In genomic region chr2:12504443-12504842, GRCh38 we compare ENCODE assay signal across 9 cellular contexts.
A peak's percentile ranks its signal among the peaks of the same experiment; 100 is the strongest.
DNase-seq lines count a peak whose midpoint lies in the region; ATAC-seq and TF ChIP-seq lines count a peak whose summit lies in the region.
"Had no signal": no experiment of that assay in that cellular context is flagged by ENCODE, and none has a peak within 500 bp of the region (broad histone marks: within the 10 kb centered on the region; RNA-seq: fewer than 3 reads in every experiment).

No MANE protein-coding gene starts in this region.

- ATAC-seq in GM21447 (IDR thresholded peaks at IDR 0.05; ENCODE audit: unreplicated experiment) (peak; percentile 41), IMR-90 (ENCODE audit: low read depth) (peak; percentile 11; the same call in 1 of the 2 replicates), GM18511 (IDR thresholded peaks at IDR 0.05; ENCODE audit: unreplicated experiment) (no peak), HG03159 (IDR thresholded peaks at IDR 0.05; ENCODE audit: unreplicated experiment) (no peak)

- peak overlapping the region; percentile 41; the same call in 1 of the 2 replicates for H2AK5ac ChIP-seq in IMR-90 (ENCODE audit: low read depth, low read length)

- peak overlapping the region; percentile 65; the same call in 1 of the 2 replicates for H3K18ac ChIP-seq in IMR-90 (ENCODE audit: low read depth, low read length)

- no peak overlapping the region for H2AK9ac ChIP-seq in IMR-90 (replicated peaks; ENCODE audit: low read depth, low read length, poor library complexity)

- H3K9me1 ChIP-seq in IMR-90 (ENCODE audit: insufficient read depth, low read length) = no peaks in the 10 kb centered on the region

- in situ Hi-C loops in IMR-90 (cut with MboI; ENCODE audit: low sequenced_read_pairs) = no loop called here

- peak overlapping the region in 1 of 2 experiments; percentile 37; a peak in 1 of 4 replicates for H4K8ac ChIP-seq in IMR-90 (ENCODE audit: low read depth in 2 of 2, low read length in 2 of 2)

- H3K23ac ChIP-seq in IMR-90 (ENCODE audit: low read depth, low read length) = 0 out of 2 replicates have a peak overlapping the region, but pooled peaks have one; percentile 19

- dilution Hi-C loops in IMR-90 (cut with HindIII; ENCODE audit: low sequenced_read_pairs, unreplicated experiment) = no loop called here

- no TSS peak for BruUV-seq in IMR-90 (replicated peaks; lab: Mats Ljungman, UMichigan)

- H3K27me3 Mint-ChIP-seq in type B pancreatic cell = no peaks in the 10 kb centered on the region

- H3K4ac ChIP-seq in IMR-90 (ENCODE audit: low read depth, low read length) = peak overlapping the region; percentile 66

- H2BK120ac ChIP-seq in IMR-90 (ENCODE audit: low read depth, low read length) = peak overlapping the region; percentile 62

- TF ChIP-seq RAD21 in IMR-90 (IDR thresholded peaks at IDR 0.05; ENCODE audit: low read length) = no peak

- H3K27ac ChIP-seq in IMR-90 (ENCODE audit: insufficient read depth, low read length) = no peak overlapping the region

- peak overlapping the region; percentile 27 for H2BK5ac ChIP-seq in IMR-90 (ENCODE audit: low read depth, low read length, poor library complexity, severe bottlenecking)

- no peak overlapping the region for H3K27ac Mint-ChIP-seq in type B pancreatic cell

- H2BK15ac ChIP-seq in IMR-90 (ENCODE audit: low read depth, low read length) = 0 out of 3 replicates have a peak overlapping the region, but pooled peaks have one; percentile 39

- H3K14ac ChIP-seq in IMR-90 (replicated peaks; ENCODE audit: low read depth, low read length) = peak overlapping the region; percentile 23; the same call in 1 of the 2 replicates

- H3K56ac ChIP-seq in IMR-90 (ENCODE audit: extremely low read depth, insufficient read depth, low read length) = no peak overlapping the region

- peaks cover under 1% of the 10 kb centered on the region for H3K36me3 Mint-ChIP-seq in type B pancreatic cell

- H3K79me1 ChIP-seq in IMR-90 (ENCODE audit: low read depth in 1 of 2, low read length in 2 of 2) = no peaks in the 10 kb centered on the region

- no peak overlapping the region for H3K4me3 Mint-ChIP-seq in type B pancreatic cell

- no peak overlapping the region for H3K4me3 ChIP-seq in IMR-90 (ENCODE audit: insufficient read depth, low read depth, low read length)
- H3K4me3 ChIP-seq in fibroblast of mammary gland (ENCODE audit: control insufficient read depth, low read depth, low read length) = no peak overlapping the region

- H3K36me3 ChIP-seq in IMR-90 (ENCODE audit: control insufficient read depth, insufficient read depth, low read length) = no peaks in the 10 kb centered on the region

- H4K20me1 ChIP-seq in IMR-90 (ENCODE audit: insufficient read depth, low read length) = no peaks in the 10 kb centered on the region

- no peaks in the 10 kb centered on the region for H3K4me1 Mint-ChIP-seq in type B pancreatic cell (ENCODE audit: unreplicated experiment)

- no peak overlapping the region for H2AFZ ChIP-seq in IMR-90 (replicated peaks; ENCODE audit: low read length, poor library complexity)

- no peaks in the 10 kb centered on the region for H3K27me3 ChIP-seq in IMR-90 (ENCODE audit: control insufficient read depth, insufficient read depth, low read length)

- no peak for TF ChIP-seq POLR2A in IMR-90 (IDR thresholded peaks at IDR 0.05; ENCODE audit: low read depth, low read length)

- intact Hi-C loops in IMR-90 (cut with micrococcal nuclease) = no loop called here

- no peak overlapping the region for H4K5ac ChIP-seq in IMR-90 (ENCODE audit: low read depth, low read length)

- H3K4me2 ChIP-seq in IMR-90 (ENCODE audit: low read depth, low read length) = peak overlapping the region; percentile 30; the same call in 1 of the 2 replicates

- TF ChIP-seq CTCF in IMR-90 (conservative IDR thresholded peaks at IDR 0.05; ENCODE audit: low read depth, low read length) = no peak
- TF ChIP-seq CTCF in fibroblast of mammary gland (conservative IDR thresholded peaks at IDR 0.05; ENCODE audit: control insufficient read depth, insufficient read depth, low read depth, low read length) = no peak
- no peak for TF ChIP-seq CTCF in type B pancreatic cell (conservative IDR thresholded peaks at IDR 0.05)

- H3K9me3 Mint-ChIP-seq in type B pancreatic cell = peaks cover 8% of the 10 kb centered on the region

- CTCF ChIA-PET in IMR-90 (lab: Yijun Ruan, JAX) = no interaction called here

- no CpG with 5 or more reads among the region's 4 CpGs for WGBS in IMR-90 (ENCODE audit: extremely low coverage in 2 of 2, insufficient read length in 1 of 2), 2 experiments

- H3K4me1 ChIP-seq in IMR-90 (ENCODE audit: control insufficient read depth, insufficient read depth, low read length) = peaks cover 6% of the 10 kb centered on the region; the same call in 1 of the 2 replicates

- POLR2A ChIA-PET in IMR-90 (lab: Charles Lee; ENCODE audit: unreplicated experiment) = no interaction called here

- peak; percentile 46 for DNase-seq in EL
- peak; percentile 57 for DNase-seq in IMR-90
- peak; percentile 42 for DNase-seq in fibroblast of mammary gland (ENCODE audit: low read depth)
- no peak for DNase-seq in NCI-H2029 treated with DMSO at 0.1 percent for 48 hours (lab: John Stamatoyannopoulos, UW)
- DNase-seq in type B pancreatic cell (ENCODE audit: extremely low spot score, unreplicated experiment) = no peak
- DNase-seq: naive B cell had no signal

- H3K9me3 ChIP-seq in IMR-90 (ENCODE audit: control insufficient read depth, insufficient read depth, low read length) = no peaks in the 10 kb centered on the region

- H4K91ac ChIP-seq in IMR-90 (ENCODE audit: insufficient read depth, low read depth, low read length) = no peak overlapping the region

- peak overlapping the region; percentile 75 for H2BK20ac ChIP-seq in IMR-90 (ENCODE audit: low read depth, low read length)

- H3K9ac ChIP-seq in IMR-90 (ENCODE audit: low read depth, low read length) = no peak overlapping the region

TF ChIP-seq in IMR-90, 13 proteins besides CTCF, POLR2A, EP300 and RAD21:
- TF ChIP-seq CHD1 (IDR thresholded peaks at IDR 0.05; ENCODE audit: low read depth, low read length) (no peak), BHLHE40 (IDR thresholded peaks at IDR 0.05; ENCODE audit: low read depth, low read length) (no peak), MAFK (IDR thresholded peaks at IDR 0.05; ENCODE audit: low read depth, low read length) (no peak), CEBPB (IDR thresholded peaks at IDR 0.05; ENCODE audit: low read depth, low read length) (no peak), FOS (IDR thresholded peaks at IDR 0.05; ENCODE audit: low read depth, low read length) (0 out of 2 replicates have a peak, but pooled peaks have one; percentile 3), ELK1 (IDR thresholded peaks at IDR 0.05; ENCODE audit: borderline replicate concordance, low read depth, low read length) (no peak), MXI1 (IDR thresholded peaks at IDR 0.05; ENCODE audit: borderline replicate concordance, low read depth, low read length) (no peak)

Comparison
In these comparisons a context has a peak if more than half of its experiments do, and no peak if none do; other contexts are left out.
1. DNase-seq: peak in EL (single experiment), IMR-90 (single experiment) and fibroblast of mammary gland (single experiment); none in NCI-H2029 treated with DMSO at 0.1 percent for 48 hours (single experiment) and type B pancreatic cell (single experiment).
2. ATAC-seq: peak in GM21447 (single experiment) and IMR-90 (single experiment); none in GM18511 (single experiment) and HG03159 (single experiment).